1 cellular context compared by ENCODE assay signal in the genomic region with DNA sequence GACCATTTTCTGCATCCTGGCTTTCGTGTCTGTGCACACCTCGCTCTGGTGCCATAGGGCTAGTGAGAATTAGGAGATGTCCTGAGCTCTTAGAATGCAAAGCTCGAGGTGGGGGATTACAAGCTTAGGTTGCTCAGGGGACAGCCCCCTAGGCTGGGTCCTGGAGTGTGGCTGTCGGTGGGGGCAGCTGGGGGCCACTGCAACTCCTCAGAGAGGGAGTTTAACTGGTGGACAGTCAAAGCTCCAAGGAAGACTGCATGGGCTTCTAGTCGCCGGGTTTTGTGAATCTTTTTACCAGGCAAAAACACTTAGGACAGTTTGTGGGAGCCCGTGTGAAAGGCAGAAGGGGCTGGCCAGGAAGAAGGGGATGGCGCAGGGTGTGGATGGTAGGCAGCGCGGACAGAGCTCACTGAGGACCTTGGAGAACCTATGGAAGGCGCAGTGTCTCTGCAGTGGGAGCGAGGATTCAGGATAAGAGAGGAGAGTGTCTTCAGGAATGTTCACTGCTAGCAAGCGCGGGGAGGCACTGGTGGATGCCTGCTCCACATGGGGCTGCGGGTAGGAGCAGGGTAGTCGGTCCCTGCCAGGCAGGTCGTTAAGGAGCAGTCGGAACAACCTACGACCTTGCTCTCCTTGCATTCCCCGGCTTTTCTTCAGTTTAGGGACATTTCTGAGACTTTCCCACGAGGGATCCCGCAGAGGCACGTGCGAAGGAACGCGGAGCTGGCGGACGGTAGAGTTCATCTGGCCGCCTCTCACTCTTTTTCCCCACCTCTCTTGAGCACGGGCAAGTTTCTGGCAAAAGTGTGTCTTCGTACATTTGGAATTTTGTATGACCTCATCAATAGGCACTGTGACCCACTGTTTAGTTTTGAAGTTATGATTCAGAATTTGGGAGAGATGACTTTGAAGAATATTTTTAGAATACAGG.
TF ChIP-seq lines count a peak whose summit lies in the region.

No MANE protein-coding gene starts in this region.

TF ChIP-seq in SK-N-SH, 30 proteins besides CTCF, POLR2A, EP300 and RAD21 (continued from another document):
- TF ChIP-seq, protein P1, sequence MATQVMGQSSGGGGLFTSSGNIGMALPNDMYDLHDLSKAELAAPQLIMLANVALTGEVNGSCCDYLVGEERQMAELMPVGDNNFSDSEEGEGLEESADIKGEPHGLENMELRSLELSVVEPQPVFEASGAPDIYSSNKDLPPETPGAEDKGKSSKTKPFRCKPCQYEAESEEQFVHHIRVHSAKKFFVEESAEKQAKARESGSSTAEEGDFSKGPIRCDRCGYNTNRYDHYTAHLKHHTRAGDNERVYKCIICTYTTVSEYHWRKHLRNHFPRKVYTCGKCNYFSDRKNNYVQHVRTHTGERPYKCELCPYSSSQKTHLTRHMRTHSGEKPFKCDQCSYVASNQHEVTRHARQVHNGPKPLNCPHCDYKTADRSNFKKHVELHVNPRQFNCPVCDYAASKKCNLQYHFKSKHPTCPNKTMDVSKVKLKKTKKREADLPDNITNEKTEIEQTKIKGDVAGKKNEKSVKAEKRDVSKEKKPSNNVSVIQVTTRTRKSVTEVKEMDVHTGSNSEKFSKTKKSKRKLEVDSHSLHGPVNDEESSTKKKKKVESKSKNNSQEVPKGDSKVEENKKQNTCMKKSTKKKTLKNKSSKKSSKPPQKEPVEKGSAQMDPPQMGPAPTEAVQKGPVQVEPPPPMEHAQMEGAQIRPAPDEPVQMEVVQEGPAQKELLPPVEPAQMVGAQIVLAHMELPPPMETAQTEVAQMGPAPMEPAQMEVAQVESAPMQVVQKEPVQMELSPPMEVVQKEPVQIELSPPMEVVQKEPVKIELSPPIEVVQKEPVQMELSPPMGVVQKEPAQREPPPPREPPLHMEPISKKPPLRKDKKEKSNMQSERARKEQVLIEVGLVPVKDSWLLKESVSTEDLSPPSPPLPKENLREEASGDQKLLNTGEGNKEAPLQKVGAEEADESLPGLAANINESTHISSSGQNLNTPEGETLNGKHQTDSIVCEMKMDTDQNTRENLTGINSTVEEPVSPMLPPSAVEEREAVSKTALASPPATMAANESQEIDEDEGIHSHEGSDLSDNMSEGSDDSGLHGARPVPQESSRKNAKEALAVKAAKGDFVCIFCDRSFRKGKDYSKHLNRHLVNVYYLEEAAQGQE (IDR thresholded peaks at IDR 0.05; ENCODE audit: low read depth, low read length), result no peak
- TF ChIP-seq, protein P2, sequence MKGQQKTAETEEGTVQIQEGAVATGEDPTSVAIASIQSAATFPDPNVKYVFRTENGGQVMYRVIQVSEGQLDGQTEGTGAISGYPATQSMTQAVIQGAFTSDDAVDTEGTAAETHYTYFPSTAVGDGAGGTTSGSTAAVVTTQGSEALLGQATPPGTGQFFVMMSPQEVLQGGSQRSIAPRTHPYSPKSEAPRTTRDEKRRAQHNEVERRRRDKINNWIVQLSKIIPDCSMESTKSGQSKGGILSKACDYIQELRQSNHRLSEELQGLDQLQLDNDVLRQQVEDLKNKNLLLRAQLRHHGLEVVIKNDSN (IDR thresholded peaks at IDR 0.05; ENCODE audit: borderline replicate concordance, low read depth), result no peak
- TF ChIP-seq NRF1 (IDR thresholded peaks at IDR 0.05; ENCODE audit: low read depth, low read length) (no peak), FOXJ3 (CRISPR knock-in tag; IDR thresholded peaks at IDR 0.05) (no peak), TCF12 (IDR thresholded peaks at IDR 0.05) (no peak)
- TF ChIP-seq, protein P3, sequence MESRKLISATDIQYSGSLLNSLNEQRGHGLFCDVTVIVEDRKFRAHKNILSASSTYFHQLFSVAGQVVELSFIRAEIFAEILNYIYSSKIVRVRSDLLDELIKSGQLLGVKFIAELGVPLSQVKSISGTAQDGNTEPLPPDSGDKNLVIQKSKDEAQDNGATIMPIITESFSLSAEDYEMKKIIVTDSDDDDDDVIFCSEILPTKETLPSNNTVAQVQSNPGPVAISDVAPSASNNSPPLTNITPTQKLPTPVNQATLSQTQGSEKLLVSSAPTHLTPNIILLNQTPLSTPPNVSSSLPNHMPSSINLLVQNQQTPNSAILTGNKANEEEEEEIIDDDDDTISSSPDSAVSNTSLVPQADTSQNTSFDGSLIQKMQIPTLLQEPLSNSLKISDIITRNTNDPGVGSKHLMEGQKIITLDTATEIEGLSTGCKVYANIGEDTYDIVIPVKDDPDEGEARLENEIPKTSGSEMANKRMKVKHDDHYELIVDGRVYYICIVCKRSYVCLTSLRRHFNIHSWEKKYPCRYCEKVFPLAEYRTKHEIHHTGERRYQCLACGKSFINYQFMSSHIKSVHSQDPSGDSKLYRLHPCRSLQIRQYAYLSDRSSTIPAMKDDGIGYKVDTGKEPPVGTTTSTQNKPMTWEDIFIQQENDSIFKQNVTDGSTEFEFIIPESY (IDR thresholded peaks at IDR 0.05; ENCODE audit: borderline replicate concordance, low read depth), result no peak
- TF ChIP-seq, protein P4, sequence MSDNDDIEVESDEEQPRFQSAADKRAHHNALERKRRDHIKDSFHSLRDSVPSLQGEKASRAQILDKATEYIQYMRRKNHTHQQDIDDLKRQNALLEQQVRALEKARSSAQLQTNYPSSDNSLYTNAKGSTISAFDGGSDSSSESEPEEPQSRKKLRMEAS (IDR thresholded peaks at IDR 0.05; ENCODE audit: low read depth), result no peak
